Comparison of ENCODE assay signal across 22 cellular contexts in genomic region chr4:777520-778262, GRCh38. TPM values are rescaled to one million over a fixed set of nuclear protein-coding genes. Genes with fewer than 3 reads are reported as not detected.
DNase-seq lines count a peak whose midpoint lies in the region; ATAC-seq, FAIRE-seq and TF ChIP-seq lines count a peak whose summit lies in the region.
"Had no signal": no experiment of that assay in that cellular context is flagged by ENCODE, and none has a peak within 500 bp of the region (broad histone marks: within the 10 kb centered on the region; RNA-seq: fewer than 3 reads in every experiment).

No MANE protein-coding gene starts in this region.

- POLR2A ChIA-PET in CD4-positive, alpha-beta memory T cell (lab: Charles Lee; ENCODE audit: partially characterized antibody), result no interaction called here
- POLR2A ChIA-PET in WTC11 (lab: Charles Lee), result no interaction called here

- peaks cover 36 to 55% of the 10 kb centered on the region in 2 donors for H3K36me3 Mint-ChIP-seq in CD4-positive, alpha-beta memory T cell
- peaks cover 64% of the 10 kb centered on the region for H3K36me3 Mint-ChIP-seq in WTC11

- peaks cover 35 to 84% (median 64%) of the 10 kb centered on the region in 4 donors for H3K4me1 Mint-ChIP-seq in CD4-positive, alpha-beta memory T cell
- H3K4me1 Mint-ChIP-seq in WTC11, result peaks cover 27% of the 10 kb centered on the region

- H3K4me1 ChIP-seq in CD4-positive, alpha-beta memory T cell (ENCODE audit: insufficient read depth, low read length), result peaks cover 78% of the 10 kb centered on the region
- H3K4me1 ChIP-seq in kidney (ENCODE audit: control insufficient read depth in 1 of 2, insufficient read depth in 1 of 2, low read depth in 1 of 2, low read length in 2 of 2), result peaks cover 5 to 40% of the 10 kb centered on the region in 2 donors

- H3K27ac Mint-ChIP-seq in CD4-positive, alpha-beta memory T cell, result peak overlapping the region in 3 of 7 donors; percentile 25 to 86 (median 29)
- no peak overlapping the region; the same call in 1 of the 2 replicates for H3K27ac Mint-ChIP-seq in WTC11

- no peaks in the 10 kb centered on the region for H3K27me3 ChIP-seq in CD4-positive, alpha-beta memory T cell (ENCODE audit: insufficient read depth, low read length)
- H3K27me3 ChIP-seq: brain microvascular endothelial cell, upper lobe of left lung had no signal

- H3K27ac ChIP-seq in 22Rv1, result peak overlapping the region; percentile 99
- no peak overlapping the region for H3K27ac ChIP-seq in CD4-positive, alpha-beta memory T cell (ENCODE audit: low read depth, low read length)
- H3K27ac ChIP-seq in kidney (ENCODE audit: low read depth in 2 of 2, low read length in 2 of 2), result no peak overlapping the region
- H3K27ac ChIP-seq: brain microvascular endothelial cell, neural progenitor cell, prostate gland, upper lobe of left lung had no signal

- TF ChIP-seq CTCF in 22Rv1 (IDR thresholded peaks at IDR 0.05) (no peak), WTC11 (IDR thresholded peaks at IDR 0.05) (no peak), kidney (IDR thresholded peaks at IDR 0.05; ENCODE audit: borderline replicate concordance, extremely low read depth, insufficient read depth) (no peak)

- H3K4me3 Mint-ChIP-seq in CD4-positive, alpha-beta memory T cell, result peak overlapping the region in 5 of 8 donors; percentile 0 to 65 (median 25)
- H3K4me3 Mint-ChIP-seq in WTC11, result no peak overlapping the region
- H3K4me3 Mint-ChIP-seq: mesothelial cell of epicardium; stimulated activated naive B cell treated with anti-CD40 and anti-IgM and Interleukin-4, amounts not matched to agents 10 μg/mL and 1 μg/mL and 100 μg/mL, for 72 hours had no signal

- intact Hi-C loops in CD4-positive, alpha-beta memory T cell (cut with micrococcal nuclease), result no loop called here
- intact Hi-C loops in kidney (cut with DNase I), result no loop called here

- H3K4me3 ChIP-seq in CD4-positive, alpha-beta memory T cell (ENCODE audit: low read length in 2 of 2), result no peak overlapping the region
- no peak overlapping the region for H3K4me3 ChIP-seq in kidney (ENCODE audit: low read length in 2 of 2)
- H3K4me3 ChIP-seq: neural progenitor cell, prostate gland, upper lobe of left lung had no signal

- no peaks in the 10 kb centered on the region for H3K9me3 ChIP-seq in CD4-positive, alpha-beta memory T cell (ENCODE audit: control insufficient read depth in 1 of 2, low read length in 2 of 2)
- no peaks in the 10 kb centered on the region for H3K9me3 ChIP-seq in kidney (ENCODE audit: control insufficient read depth in 1 of 2, low read length in 2 of 2)
- H3K9me3 ChIP-seq: prostate gland, upper lobe of left lung had no signal

- peaks cover 0 to 8% (median 0%) of the 10 kb centered on the region in 8 donors for H3K9me3 Mint-ChIP-seq in CD4-positive, alpha-beta memory T cell
- peaks cover 12% of the 10 kb centered on the region for H3K9me3 Mint-ChIP-seq in WTC11
- H3K9me3 Mint-ChIP-seq: activated naive CD4-positive, alpha-beta T cell treated with anti-CD3 and anti-CD28 coated beads, Interleukin-2, amount 50 U/mL, for 72 hours; mesothelial cell of epicardium; neural progenitor cell; stimulated activated naive B cell treated with anti-CD40 and anti-IgM and Interleukin-4, amounts not matched to agents 10 μg/mL and 1 μg/mL and 100 μg/mL, for 72 hours had no signal

- no peak for FAIRE-seq in kidney (lab: Jason Lieb, UNC)
- FAIRE-seq: colon, TTC549 had no signal

- ATAC-seq in WTC11, result no peak
- ATAC-seq in GM21825 (IDR thresholded peaks at IDR 0.05; ENCODE audit: unreplicated experiment), result no peak
- ATAC-seq in HG03571 (IDR thresholded peaks at IDR 0.05; ENCODE audit: unreplicated experiment), result no peak
- ATAC-seq: activated naive CD4-positive, alpha-beta T cell treated with anti-CD3 and anti-CD28 coated beads, Interleukin-2, amount 50 U/mL, for 72 hours; stimulated activated naive B cell treated with anti-CD40 and anti-IgM and Interleukin-4, amounts not matched to agents 10 μg/mL and 1 μg/mL and 100 μg/mL, for 72 hours had no signal

- H3K9ac ChIP-seq in kidney (ENCODE audit: low read length in 2 of 2), result no peak overlapping the region
- H3K9ac ChIP-seq: neural progenitor cell had no signal

- DNase-seq in CD4-positive, alpha-beta memory T cell, result no peak
- DNase-seq in WTC11 (ENCODE audit: low spot score) (no peak), kidney (peak; percentile 1), amygdala (lab: John Stamatoyannopoulos, UW) (no peak)
- no peak for DNase-seq in stimulated activated naive CD4-positive, alpha-beta T cell (lab: John Stamatoyannopoulos, UW)
- DNase-seq: activated CD4-positive, alpha-beta T cell treated with anti-CD3 and anti-CD28 coated beads for 4 hours; brain microvascular endothelial cell; head of caudate nucleus; NCI-H1417; NCI-H524 treated with DMSO at 0.1 percent for 48 hours; stimulated activated naive B cell treated with anti-CD40 and anti-IgM and Interleukin-4, amounts not matched to agents 10 μg/mL and 1 μg/mL and 100 μg/mL, for 72 hours; SW 1271; upper lobe of left lung had no signal

- CTCF ChIA-PET in CD4-positive, alpha-beta memory T cell (lab: Charles Lee; ENCODE audit: partially characterized antibody), result no interaction called here
- CTCF ChIA-PET in WTC11 (lab: Charles Lee), result no interaction called here

- H3K27me3 Mint-ChIP-seq in CD4-positive, alpha-beta memory T cell, result no peaks in the 10 kb centered on the region
- H3K27me3 Mint-ChIP-seq in WTC11 (ENCODE audit: low read depth), result peaks cover 3% of the 10 kb centered on the region
- H3K27me3 Mint-ChIP-seq: stimulated activated naive B cell treated with anti-CD40 and anti-IgM and Interleukin-4, amounts not matched to agents 10 μg/mL and 1 μg/mL and 100 μg/mL, for 72 hours had no signal

- H3K36me3 ChIP-seq in CD4-positive, alpha-beta memory T cell (ENCODE audit: insufficient read depth, low read length), result peaks cover 12% of the 10 kb centered on the region
- peaks cover 7 to 30% of the 10 kb centered on the region in 2 donors for H3K36me3 ChIP-seq in kidney (ENCODE audit: control insufficient read depth in 1 of 2, insufficient read depth in 2 of 2, low read length in 2 of 2)

TF ChIP-seq in WTC11, 78 proteins besides CTCF, POLR2A, EP300 and RAD21:
- no peak for TF ChIP-seq TEAD4 (CRISPR knock-in tag; IDR thresholded peaks at IDR 0.05)
- peak; percentile 40; the same call in 1 of the 2 replicates for TF ChIP-seq GTF2I (CRISPR knock-in tag; conservative IDR thresholded peaks at IDR 0.05)
- no peak for TF ChIP-seq ZNF219 (CRISPR knock-in tag; IDR thresholded peaks at IDR 0.05; ENCODE audit: borderline replicate concordance)
- TF ChIP-seq PRDM15 (CRISPR knock-in tag; IDR thresholded peaks at IDR 0.05), result no peak
- peak; percentile 83 for TF ChIP-seq ZNF121 (CRISPR knock-in tag; IDR thresholded peaks at IDR 0.05)
- no peak for TF ChIP-seq ESRRA (CRISPR knock-in tag; IDR thresholded peaks at IDR 0.05; ENCODE audit: borderline replicate concordance)
- no peak for TF ChIP-seq ZNF425 (CRISPR knock-in tag; conservative IDR thresholded peaks at IDR 0.05)
- TF ChIP-seq GRHL2 (CRISPR knock-in tag; IDR thresholded peaks at IDR 0.05; ENCODE audit: insufficient replicate concordance, severe bottlenecking), result no peak

RNA-seq across cellular contexts. Expression of gene CPLX1, which starts 48.2 kb away (rescaled TPM):
- total RNA-seq in CD4-positive, alpha-beta memory T cell, result 1 to 10 TPM in 1 of 2 experiments, under 1 TPM in 1; 0.64 to 1.5 TPM
- polyA plus RNA-seq in CD4-positive, alpha-beta memory T cell, result under 1 TPM in 1 of 2 donors, not detected in 1; 0.26 TPM
- 1.5 to 3.5 TPM (median 2.0 TPM) in 3 replicates for total RNA-seq in WTC11 (2021)
- total RNA-seq in kidney, result 10.2 TPM
- 3.9 TPM for polyA plus RNA-seq in kidney (ENCODE audit: insufficient read depth, low read depth, low replicate concordance)
